ENCODE assay signal across 11 cellular contexts in genomic region chr2:9252002-9252357, GRCh38. TPM values are rescaled to one million over a fixed set of nuclear protein-coding genes. Genes with fewer than 3 reads are reported as not detected.
A peak's percentile ranks its signal among the peaks of the same experiment; 100 is the strongest.
DNase-seq lines count a peak whose midpoint lies in the region; ATAC-seq and TF ChIP-seq lines count a peak whose summit lies in the region.
"Had no signal": no experiment of that assay in that cellular context is flagged by ENCODE, and none has a peak within 500 bp of the region (broad histone marks: within the 10 kb centered on the region; RNA-seq: fewer than 3 reads in every experiment).

No MANE protein-coding gene starts in this region.

- TF ChIP-seq CTCF in Panc1 (IDR thresholded peaks at IDR 0.05), result no peak
- TF ChIP-seq CTCF in endothelial cell (IDR thresholded peaks at IDR 0.05; ENCODE audit: unreplicated experiment), result no peak
- no peak for TF ChIP-seq CTCF in neural crest cell (conservative IDR thresholded peaks at IDR 0.05)
- TF ChIP-seq CTCF in left lung (IDR thresholded peaks at IDR 0.05), result no peak

- CTCF ChIA-PET in Panc1 (lab: Charles Lee), result no interaction called here

- in situ Hi-C loops in Panc1 (cut with HindIII; ENCODE audit: low pct_unique_long_range_greater_than_20kb, low sequenced_read_pairs), result no loop called here

- H3K4me1 ChIP-seq in Panc1 (ENCODE audit: control insufficient read depth, insufficient read depth, low read length), result peaks cover 88% of the 10 kb centered on the region
- H3K4me1 ChIP-seq in left lung, result peaks cover 16 to 41% of the 10 kb centered on the region in 2 donors

- H3K4me1 Mint-ChIP-seq in endothelial cell (ENCODE audit: unreplicated experiment) (peaks cover 41% of the 10 kb centered on the region), neural crest cell (peaks cover 74% of the 10 kb centered on the region)
- H3K4me1 Mint-ChIP-seq: activated naive CD8-positive, alpha-beta T cell treated with anti-CD3 and anti-CD28 coated beads for 36 hours had no signal

- H3K4me3 Mint-ChIP-seq in endothelial cell (ENCODE audit: unreplicated experiment) (no peak overlapping the region), neural crest cell (peak overlapping the region; percentile 34)
- H3K4me3 Mint-ChIP-seq: activated naive CD8-positive, alpha-beta T cell treated with anti-CD3 and anti-CD28 coated beads for 36 hours had no signal

- DNase-seq in AG20443 (ENCODE audit: low spot score) (peak; percentile 44), Panc1 (ENCODE audit: low read depth, low spot score) (no peak), endothelial cell (ENCODE audit: low spot score) (no peak), neural crest cell (ENCODE audit: low read depth, low spot score) (peak; percentile 54), SKM-1 treated with dmso at 0.1 percent for 144 hours (lab: John Stamatoyannopoulos, UW; ENCODE audit: unreplicated experiment) (no peak), UCSD-AML1 (lab: John Stamatoyannopoulos, UW; ENCODE audit: unreplicated experiment) (no peak), left lung (no peak)
- DNase-seq: activated naive CD8-positive, alpha-beta T cell treated with anti-CD3 and anti-CD28 coated beads for 36 hours; KBM-7; NCI-H2081 treated with DMSO at 0.1 percent for 48 hours had no signal

- H3K27ac Mint-ChIP-seq in endothelial cell (ENCODE audit: unreplicated experiment) (peak overlapping the region; percentile 84), neural crest cell (ENCODE audit: unreplicated experiment) (peak overlapping the region; percentile 59)
- H3K27ac Mint-ChIP-seq: activated naive CD8-positive, alpha-beta T cell treated with anti-CD3 and anti-CD28 coated beads for 36 hours had no signal

- H3K9me3 ChIP-seq in Panc1 (ENCODE audit: control insufficient read depth, insufficient read depth, low read depth, low read length) (no peaks in the 10 kb centered on the region), left lung (no peaks in the 10 kb centered on the region)

- BruUV-seq in Panc1 (replicated peaks; lab: Mats Ljungman, UMichigan), result no TSS peak

- H3K36me3 ChIP-seq in Panc1 (ENCODE audit: control insufficient read depth, insufficient read depth, low read length) (no peaks in the 10 kb centered on the region; the same call in 1 of the 2 replicates), left lung (no peaks in the 10 kb centered on the region)

- H3K27me3 ChIP-seq in Panc1 (ENCODE audit: control insufficient read depth, insufficient read depth, low read length) (no peaks in the 10 kb centered on the region), left lung (no peaks in the 10 kb centered on the region)

- peaks cover 6% of the 10 kb centered on the region for H3K27me3 Mint-ChIP-seq in endothelial cell (ENCODE audit: unreplicated experiment)
- no peaks in the 10 kb centered on the region for H3K27me3 Mint-ChIP-seq in neural crest cell (ENCODE audit: low read depth)

- POLR2A ChIA-PET in Panc1 (lab: Charles Lee), result no interaction called here

- no peaks in the 10 kb centered on the region for H3K9me3 Mint-ChIP-seq in endothelial cell (ENCODE audit: unreplicated experiment)
- no peaks in the 10 kb centered on the region for H3K9me3 Mint-ChIP-seq in neural crest cell
- H3K9me3 Mint-ChIP-seq: activated naive CD8-positive, alpha-beta T cell treated with anti-CD3 and anti-CD28 coated beads for 36 hours had no signal

- ATAC-seq in Panc1 (peak; percentile 33), HG03045 (IDR thresholded peaks at IDR 0.05; ENCODE audit: unreplicated experiment) (no peak), left lung (no peak)

- H3K27ac ChIP-seq in Panc1 (ENCODE audit: low read length) (peak overlapping the region; percentile 100), left lung (peak overlapping the region in 1 of 2 donors; percentile 57)

- intact Hi-C loops in Panc1 (cut with micrococcal nuclease; ENCODE audit: unreplicated experiment) (no loop called here), left lung (cut with DNase I) (no loop called here)

- no peaks in the 10 kb centered on the region for H3K36me3 Mint-ChIP-seq in endothelial cell (ENCODE audit: low read depth, unreplicated experiment)
- H3K36me3 Mint-ChIP-seq in neural crest cell (ENCODE audit: low read depth), result no peaks in the 10 kb centered on the region
- H3K36me3 Mint-ChIP-seq: activated naive CD8-positive, alpha-beta T cell treated with anti-CD3 and anti-CD28 coated beads for 36 hours had no signal

- H3K4me3 ChIP-seq in Panc1 (ENCODE audit: low read depth in 2 of 2, low read length in 2 of 2), result peak overlapping the region in 1 of 2 experiments; percentile 15; a peak in 2 of 4 replicates
- no peak overlapping the region for H3K4me3 ChIP-seq in left lung

RNA-seq across cellular contexts. Expression of gene ASAP2, which starts 45.4 kb away (rescaled TPM):
- total RNA-seq in Panc1 (2021; ENCODE audit: unreplicated experiment) (107 TPM), endothelial cell (ENCODE audit: unreplicated experiment) (31.8 TPM), neural crest cell (48.6 and 51.8 TPM in 2 replicates), left lung (10 to 100 TPM; 21.1 to 27.3 TPM)
- polyA plus RNA-seq in Panc1 (2012; ENCODE audit: insufficient read length), result 57.3 TPM

Comparison
In these comparisons a context has a peak if more than half of its experiments do, and no peak if none do; other contexts are left out.
1. DNase-seq: peak in AG20443 (single experiment) and neural crest cell (single experiment); none in Panc1 (single experiment), endothelial cell (single experiment), SKM-1 treated with dmso at 0.1 percent for 144 hours (single experiment), UCSD-AML1 (single experiment) and left lung (0 of 2).